ENCODE assay signal across 2 cellular contexts in genomic region chr19:35248310-35249145, GRCh38.
TF ChIP-seq lines count a peak whose summit lies in the region.

Gene LSR (plus strand): TSS chr19:35249002. CDS start chr19:35249023, 21 bp downstream.

TF ChIP-seq in HEK293, 187 proteins besides CTCF, POLR2A, EP300 and RAD21 (continued from another document and continues in another):
- TF ChIP-seq YY1 (tag by site-specific recombination; IDR thresholded peaks at IDR 0.05) (peak; percentile 92), RBAK (tag by site-specific recombination; IDR thresholded peaks at IDR 0.05) (0 out of 2 replicates have a peak, but pooled peaks have one; percentile 40), ZNF513 (tag by site-specific recombination; IDR thresholded peaks at IDR 0.05) (no peak; the same call in 1 of the 2 replicates), ZNF664 (tag by site-specific recombination; IDR thresholded peaks at IDR 0.05) (no peak; the same call in 1 of the 2 replicates), KLF17 (tag by site-specific recombination; IDR thresholded peaks at IDR 0.05) (peak; percentile 100), SP3 (tag by site-specific recombination; IDR thresholded peaks at IDR 0.05) (peak; percentile 100), ZNF248 (tag by site-specific recombination; IDR thresholded peaks at IDR 0.05) (no peak), ZNF23 (tag by site-specific recombination; IDR thresholded peaks at IDR 0.05; ENCODE audit: borderline replicate concordance) (no peak), ZNF692 (tag by site-specific recombination; IDR thresholded peaks at IDR 0.05) (peak; percentile 100), ZNF626 (tag by site-specific recombination; IDR thresholded peaks at IDR 0.05) (no peak), ZFP41 (tag by site-specific recombination; IDR thresholded peaks at IDR 0.05; ENCODE audit: borderline replicate concordance) (no peak; the same call in 1 of the 2 replicates), ZBTB1 (tag by site-specific recombination; IDR thresholded peaks at IDR 0.05) (0 out of 2 replicates have a peak, but pooled peaks have one; percentile 9), ZBTB8A (tag by site-specific recombination; IDR thresholded peaks at IDR 0.05) (peak; percentile 81), GLIS2 (tag by site-specific recombination; IDR thresholded peaks at IDR 0.05) (peak; percentile 97), ZNF16 (tag by site-specific recombination; IDR thresholded peaks at IDR 0.05; ENCODE audit: low read depth) (no peak; the same call in 1 of the 2 replicates), ATF2 (tag by site-specific recombination; IDR thresholded peaks at IDR 0.05; ENCODE audit: low read depth) (peak; percentile 6; the same call in 1 of the 2 replicates), OVOL3 (tag by site-specific recombination; IDR thresholded peaks at IDR 0.05) (peak; percentile 39), ZNF292 (tag by site-specific recombination; IDR thresholded peaks at IDR 0.05; ENCODE audit: borderline replicate concordance, low read depth) (no peak), ZNF362 (tag by site-specific recombination; IDR thresholded peaks at IDR 0.05) (no peak; the same call in 1 of the 2 replicates), ZBTB10 (tag by site-specific recombination; IDR thresholded peaks at IDR 0.05) (peak; percentile 99)

TF ChIP-seq in H1, 55 proteins besides CTCF, POLR2A, EP300 and RAD21 (continued from another document and continues in another):
- TF ChIP-seq SP2 (IDR thresholded peaks at IDR 0.05; ENCODE audit: low read length) (no peak), TCF12 (IDR thresholded peaks at IDR 0.05; ENCODE audit: low read depth, low read length) (no peak; the same call in 1 of the 2 replicates), BRCA1 (IDR thresholded peaks at IDR 0.05; ENCODE audit: low read depth, low read length) (no peak), RFX5 (IDR thresholded peaks at IDR 0.05; ENCODE audit: borderline replicate concordance, low read depth, low read length) (no peak), SP1 (IDR thresholded peaks at IDR 0.05; ENCODE audit: low read depth, low read length) (peak; percentile 84), NRF1 (IDR thresholded peaks at IDR 0.05; ENCODE audit: low read depth, low read length) (no peak), EGR1 (IDR thresholded peaks at IDR 0.05; ENCODE audit: borderline replicate concordance, low read depth, low read length) (no peak; the same call in 1 of the 2 replicates), KDM4A (IDR thresholded peaks at IDR 0.05; ENCODE audit: low read depth, low read length, severe bottlenecking) (no peak), CREB1 (IDR thresholded peaks at IDR 0.05) (no peak), NANOG (IDR thresholded peaks at IDR 0.05; ENCODE audit: insufficient read depth, low read depth, low read length, poor library complexity, severe bottlenecking) (peak; percentile 20), SIRT6 (IDR thresholded peaks at IDR 0.05; ENCODE audit: low read length) (no peak), PHF8 (conservative IDR thresholded peaks at IDR 0.05; ENCODE audit: low read depth, low read length) (peak; percentile 99), BCL11A (IDR thresholded peaks at IDR 0.05; ENCODE audit: low read depth in 2 of 2, low read length in 2 of 2) (no peak), ATF2 (IDR thresholded peaks at IDR 0.05; ENCODE audit: low read length) (no peak), YY1 (IDR thresholded peaks at IDR 0.05; ENCODE audit: low read depth, low read length) (peak; percentile 88), POLR2AphosphoS5 (IDR thresholded peaks at IDR 0.05; ENCODE audit: low read depth, low read length) (peak; percentile 96), RNF2 (IDR thresholded peaks at IDR 0.05; ENCODE audit: borderline replicate concordance, low read depth, low read length, missing control alignments, poor library complexity, severe bottlenecking) (no peak), TEAD4 (IDR thresholded peaks at IDR 0.05; ENCODE audit: low read depth, low read length) (no peak), HDAC2 (IDR thresholded peaks at IDR 0.05; ENCODE audit: borderline replicate concordance in 1 of 2, low read depth in 2 of 2, low read length in 2 of 2) (no peak), GABPA (IDR thresholded peaks at IDR 0.05; ENCODE audit: borderline replicate concordance, insufficient read depth, low read length) (peak; percentile 83), TBP (IDR thresholded peaks at IDR 0.05; ENCODE audit: low read depth, low read length) (peak; percentile 98), CTBP2 (IDR thresholded peaks at IDR 0.05; ENCODE audit: borderline replicate concordance, insufficient read depth, insufficient read length, low read length) (no peak), BACH1 (IDR thresholded peaks at IDR 0.05; ENCODE audit: low read length) (no peak), SIN3A (conservative IDR thresholded peaks at IDR 0.05 in 1 of 2, IDR thresholded peaks at IDR 0.05 in 1 of 2; ENCODE audit: low read depth in 1 of 2, low read length in 2 of 2) (peak in 1 of 2 experiments; percentile 30; a peak in 1 of 4 replicates), SIX5 (IDR thresholded peaks at IDR 0.05; ENCODE audit: low read depth, low read length) (peak; percentile 37), SRF (IDR thresholded peaks at IDR 0.05; ENCODE audit: low read depth, low read length) (peak; percentile 23; the same call in 1 of the 2 replicates), ATF3 (IDR thresholded peaks at IDR 0.05; ENCODE audit: insufficient read depth, low read depth, low read length) (no peak), USF2 (IDR thresholded peaks at IDR 0.05; ENCODE audit: low read length) (0 out of 2 replicates have a peak, but pooled peaks have one; percentile 12), TAF1 (IDR thresholded peaks at IDR 0.05; ENCODE audit: low read depth, low read length) (peak; percentile 100), CBX8 (IDR thresholded peaks at IDR 0.05; ENCODE audit: borderline replicate concordance, low read depth, low read length) (no peak), CBX5 (IDR thresholded peaks at IDR 0.05; ENCODE audit: low read depth, low read length) (no peak), ASH2L (IDR thresholded peaks at IDR 0.05; ENCODE audit: low read length) (no peak), CHD7 (IDR thresholded peaks at IDR 0.05; ENCODE audit: insufficient replicate concordance, low read length) (no peak), TAF7 (optimal IDR thresholded peaks at IDR 0.05; ENCODE audit: borderline replicate concordance, low read depth, low read length) (peak; percentile 99), CHD2 (IDR thresholded peaks at IDR 0.05; ENCODE audit: low read length) (no peak), KDM5A (IDR thresholded peaks at IDR 0.05; ENCODE audit: low read length) (no peak), HDAC6 (IDR thresholded peaks at IDR 0.05; ENCODE audit: low read depth, low read length) (no peak), POU5F1 (IDR thresholded peaks at IDR 0.05; ENCODE audit: low read depth, low read length) (no peak), FOSL1 (IDR thresholded peaks at IDR 0.05; ENCODE audit: insufficient read depth, low read depth, low read length) (no peak), GTF2F1 (IDR thresholded peaks at IDR 0.05; ENCODE audit: borderline replicate concordance, low read depth, low read length) (0 out of 2 replicates have a peak, but pooled peaks have one; percentile 86), JUN (IDR thresholded peaks at IDR 0.05; ENCODE audit: low read depth, low read length) (no peak), E2F6 (IDR thresholded peaks at IDR 0.05) (no peak), MAX (IDR thresholded peaks at IDR 0.05) (peak; percentile 60), EZH2 (IDR thresholded peaks at IDR 0.05; ENCODE audit: low read depth, low read length, severe bottlenecking) (no peak), ZNF274 (IDR thresholded peaks at IDR 0.05; ENCODE audit: borderline replicate concordance, extremely low read depth, low read length) (no peak), KDM1A (IDR thresholded peaks at IDR 0.05; ENCODE audit: borderline replicate concordance, low read length) (no peak), CEBPB (IDR thresholded peaks at IDR 0.05; ENCODE audit: low read depth, low read length) (no peak)
